Comparison of ENCODE assay signal across 8 cellular contexts in genomic region chr20:57219071-57219677, GRCh38. TPM values are rescaled to one million over a fixed set of nuclear protein-coding genes. Genes with fewer than 3 reads are reported as not detected.
"Had no signal": no experiment of that assay in that cellular context is flagged by ENCODE, and none has a peak within 500 bp of the region (broad histone marks: within the 10 kb centered on the region; RNA-seq: fewer than 3 reads in every experiment).

No MANE protein-coding gene starts in this region.

- H3K4me3 ChIP-seq: GM23248, HAP-1 had no signal

- H3K9ac ChIP-seq: GM23248 had no signal

- DNase-seq: GM23248, GOT3, H7, KG1 had no signal

- H3K27ac ChIP-seq: GM23248 had no signal

- H3K36me3 ChIP-seq: HAP-1 had no signal

- H3K4me1 ChIP-seq: HAP-1 had no signal

- H3K9me3 ChIP-seq: HAP-1 had no signal

- ATAC-seq: HCT116 had no signal

- H2AFZ ChIP-seq: GM23248 had no signal

RNA-seq across cellular contexts. Expression of gene BMP7, which starts 47.3 kb away (rescaled TPM):
- total RNA-seq: GM23248, HT-29 had no signal
- polyA plus RNA-seq: GM23248, IgD-negative memory B cell had no signal
